10 cellular contexts compared by ENCODE assay signal in genomic region chr6:167832497-167833395, GRCh38. TPM values are rescaled to one million over a fixed set of nuclear protein-coding genes. Genes with fewer than 3 reads are reported as not detected.
DNase-seq lines count a peak whose midpoint lies in the region; ATAC-seq and TF ChIP-seq lines count a peak whose summit lies in the region.
"Had no signal": no experiment of that assay in that cellular context is flagged by ENCODE, and none has a peak within 500 bp of the region (broad histone marks: within the 10 kb centered on the region; RNA-seq: fewer than 3 reads in every experiment).

No MANE protein-coding gene starts in this region.

- H4K20me1 ChIP-seq in BLaER1 treated with 17β-estradiol and CSF1 and Interleukin-3, amounts not matched to agents 10 nM and 100 nM: peaks cover 56 to 100% (median 95%) of the 10 kb centered on the region in 11 experiments; a peak in 21 of 22 replicates

- ATAC-seq in GM21381 (IDR thresholded peaks at IDR 0.05; ENCODE audit: unreplicated experiment) (peak; percentile 44), foreskin keratinocyte (no peak), HG02623 (IDR thresholded peaks at IDR 0.05; ENCODE audit: unreplicated experiment) (no peak), HG03139 (IDR thresholded peaks at IDR 0.05; ENCODE audit: unreplicated experiment) (no peak), GM18519 (IDR thresholded peaks at IDR 0.05; ENCODE audit: low FRiP score, unreplicated experiment) (no peak)

- no peaks in the 10 kb centered on the region; a peak in 1 of 22 replicates for H3K9me3 ChIP-seq in BLaER1 treated with 17β-estradiol and CSF1 and Interleukin-3, amounts not matched to agents 10 nM and 100 nM (replicated peaks in 1 of 11)
- H3K9me3 ChIP-seq: testis had no signal

- H3K4me3 ChIP-seq in BLaER1 treated with 17β-estradiol and CSF1 and Interleukin-3, amounts not matched to agents 10 nM and 100 nM: peak overlapping the region in 2 of 10 experiments; percentile 26; a peak in 2 of 20 replicates
- peak overlapping the region; percentile 29 for H3K4me3 ChIP-seq in LNCaP clone FGC (ENCODE audit: low read depth, low read length)
- H3K4me3 ChIP-seq: testis had no signal

- TF ChIP-seq CTCF in LNCaP clone FGC (IDR thresholded peaks at IDR 0.05; ENCODE audit: control insufficient read depth, extremely low read depth, insufficient read depth): no peak
- no peak for TF ChIP-seq CTCF in foreskin keratinocyte (conservative IDR thresholded peaks at IDR 0.05)

- H3K4me2 ChIP-seq in BLaER1 treated with 17β-estradiol and CSF1 and Interleukin-3, amounts not matched to agents 10 nM and 100 nM: peak overlapping the region; percentile 17 to 91 (median 48); a peak in 18 of 22 replicates

- H3K27me3 ChIP-seq in BLaER1 treated with 17β-estradiol and CSF1 and Interleukin-3, amounts not matched to agents 10 nM and 100 nM: peaks cover 11 to 29% (median 25%) of the 10 kb centered on the region in 11 experiments; a peak in 21 of 22 replicates
- H3K27me3 ChIP-seq in foreskin keratinocyte: no peaks in the 10 kb centered on the region
- H3K27me3 ChIP-seq: testis had no signal

- 0 out of 22 replicates have a peak overlapping the region, but pooled peaks of 2 of the 11 experiments have one; percentile 4 to 10 for H3K27ac ChIP-seq in BLaER1 treated with 17β-estradiol and CSF1 and Interleukin-3, amounts not matched to agents 10 nM and 100 nM
- H3K27ac ChIP-seq in foreskin keratinocyte: peak overlapping the region; percentile 81
- H3K27ac ChIP-seq: parathyroid adenoma, testis had no signal

- DNase-seq in LNCaP clone FGC (ENCODE audit: low read depth) (peak; percentile 74), foreskin keratinocyte (no peak), NCI-H345 treated with DMSO at 0.1 percent for 48 hours (lab: John Stamatoyannopoulos, UW; ENCODE audit: unreplicated experiment) (no peak)
- DNase-seq: testis had no signal

- H3K9ac ChIP-seq in BLaER1 treated with 17β-estradiol and CSF1 and Interleukin-3, amounts not matched to agents 10 nM and 100 nM: no peak overlapping the region
- H3K9ac ChIP-seq: parathyroid adenoma had no signal

- peaks cover 19 to 57% (median 24%) of the 10 kb centered on the region in 10 experiments for H3K4me1 ChIP-seq in BLaER1 treated with 17β-estradiol and CSF1 and Interleukin-3, amounts not matched to agents 10 nM and 100 nM
- peaks cover 35% of the 10 kb centered on the region for H3K4me1 ChIP-seq in foreskin keratinocyte

- H3K36me3 ChIP-seq in BLaER1 treated with 17β-estradiol and CSF1 and Interleukin-3, amounts not matched to agents 10 nM and 100 nM: peaks cover 0 to 5% (median 0%) of the 10 kb centered on the region in 11 experiments; a peak in 1 of 22 replicates

RNA-seq across cellular contexts. Expression of gene AFDN, which starts 6.0 kb away (rescaled TPM):
- 64.6 and 73.1 TPM in 2 replicates for total RNA-seq in foreskin keratinocyte
- polyA plus RNA-seq in foreskin keratinocyte: 7.6 and 10.1 TPM in 2 replicates
